In the genomic region with DNA sequence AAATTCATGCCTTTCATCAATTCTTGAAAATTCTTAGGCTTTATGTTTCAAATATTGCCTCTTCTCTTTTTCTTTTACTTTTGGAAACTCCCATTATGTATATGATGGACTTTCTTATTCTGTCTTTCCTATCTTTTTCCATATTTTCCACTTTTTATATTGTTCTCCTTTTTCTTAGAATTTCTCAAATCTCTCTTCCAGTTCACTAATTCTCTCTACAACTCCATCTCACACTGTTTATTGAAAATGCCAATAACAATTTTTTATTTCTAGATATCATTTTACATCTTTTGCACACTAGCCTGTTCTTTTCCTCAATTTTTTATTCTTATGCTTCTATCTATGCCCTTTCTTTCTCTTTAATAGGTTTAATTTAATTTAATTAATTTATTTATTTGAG, we compare ENCODE assay signal across 43 cellular contexts. TPM values are rescaled to one million over a fixed set of nuclear protein-coding genes. Genes with fewer than 3 reads are reported as not detected.
"Had no signal": no experiment of that assay in that cellular context is flagged by ENCODE, and none has a peak within 500 bp of the region (broad histone marks: within the 10 kb centered on the region; RNA-seq: fewer than 3 reads in every experiment).

No MANE protein-coding gene starts in this region.

- H3K4me3 Mint-ChIP-seq: activated naive CD4-positive, alpha-beta T cell treated with anti-CD3 and anti-CD28 coated beads for 36 hours; activated naive CD4-positive, alpha-beta T cell treated with anti-CD3 and anti-CD28 coated beads, Interleukin-2, amount 10 ng/mL, durations not matched to agents 7 days and 5 days; activated naive CD4-positive, alpha-beta T cell treated with anti-CD3 and anti-CD28 coated beads, Interleukin-2, amount 50 U/mL, for 24 hours; activated naive CD8-positive, alpha-beta T cell; activated naive CD8-positive, alpha-beta T cell treated with anti-CD3 and anti-CD28 coated beads for 36 hours; activated naive CD8-positive, alpha-beta T cell treated with anti-CD3 and anti-CD28 coated beads, Interleukin-2, amount 10 ng/mL, durations not matched to agents 7 days and 5 days; activated naive CD8-positive, alpha-beta T cell treated with anti-CD3 and anti-CD28 coated beads, Interleukin-2, amount 50 U/mL, for 24 hours; activated T-cell treated with anti-CD3 and anti-CD28 coated beads, Interleukin-2, amount 50 U/mL, for 4 hours; activated T-cell treated with anti-CD3 and anti-CD28 coated beads, Interleukin-2, amount 50 U/mL, for 72 hours; activated T-helper 1 cell treated with anti-CD3 and anti-CD28 coated beads, Interleukin-12 subunit alpha, Interleukin-12 subunit beta, Interleukin-2, Interleukin-4 antibody, amounts not matched to agents 30 ng/mL and 10 ng/mL and 1 ng/mL, durations not matched to agents 14 hours and 24 hours and 36 hours; activated T-helper 17 cell treated with anti-CD3 and anti-CD28 coated beads, Interleukin-2, amount 50 U/mL, for 72 hours; brain; central memory CD8-positive, alpha-beta T cell had no signal

- H3K27ac ChIP-seq: adrenal gland, ascending aorta, body of pancreas, brain microvascular endothelial cell, breast epithelium, cardiac muscle cell had no signal

- H3K27ac Mint-ChIP-seq: activated naive CD4-positive, alpha-beta T cell treated with anti-CD3 and anti-CD28 coated beads for 36 hours; activated naive CD4-positive, alpha-beta T cell treated with anti-CD3 and anti-CD28 coated beads, Interleukin-2, amount 10 ng/mL, durations not matched to agents 7 days and 5 days; activated naive CD4-positive, alpha-beta T cell treated with anti-CD3 and anti-CD28 coated beads, Interleukin-2, amount 50 U/mL, for 24 hours; activated naive CD4-positive, alpha-beta T cell treated with anti-CD3 and anti-CD28 coated beads, Interleukin-2, amount 50 U/mL, for 72 hours; activated naive CD8-positive, alpha-beta T cell; activated naive CD8-positive, alpha-beta T cell treated with anti-CD3 and anti-CD28 coated beads for 36 hours; activated naive CD8-positive, alpha-beta T cell treated with anti-CD3 and anti-CD28 coated beads, Interleukin-2, amount 10 ng/mL, durations not matched to agents 7 days and 5 days; activated naive CD8-positive, alpha-beta T cell treated with anti-CD3 and anti-CD28 coated beads, Interleukin-2, amount 50 U/mL, for 24 hours; activated T-cell treated with anti-CD3 and anti-CD28 coated beads, Interleukin-2, amount 50 U/mL, for 72 hours; activated T-helper 1 cell treated with anti-CD3 and anti-CD28 coated beads, Interleukin-12 subunit alpha, Interleukin-12 subunit beta, Interleukin-2, Interleukin-4 antibody, amounts not matched to agents 30 ng/mL and 10 ng/mL and 1 ng/mL, durations not matched to agents 14 hours and 24 hours and 36 hours; activated T-helper 17 cell treated with anti-CD3 and anti-CD28 coated beads, Interleukin-2, amount 50 U/mL, for 72 hours; activated T-helper 2 cell treated with anti-CD3 and anti-CD28 coated beads, Interferon-gamma antibody, Interleukin-2, Interleukin-4, amounts not matched to agents 10 μg/mL and 5 μg/mL and 100 μg/mL, durations not matched to agents 14 hours and 24 hours and 36 hours; brain had no signal

- H3K27me3 Mint-ChIP-seq: activated naive CD8-positive, alpha-beta T cell treated with anti-CD3 and anti-CD28 coated beads for 36 hours; brain had no signal

- H3K4me3 ChIP-seq: adrenal gland, ascending aorta, body of pancreas, breast epithelium, cardiac muscle cell had no signal

- H3K36me3 ChIP-seq: adrenal gland, ascending aorta, brain microvascular endothelial cell, breast epithelium, cardiac muscle cell had no signal

- H3K4me1 ChIP-seq: adrenal gland, ascending aorta, body of pancreas, breast epithelium had no signal

- H3K4me1 Mint-ChIP-seq: activated naive CD4-positive, alpha-beta T cell treated with anti-CD3 and anti-CD28 coated beads, Interleukin-2, amount 10 ng/mL, durations not matched to agents 7 days and 5 days; activated naive CD4-positive, alpha-beta T cell treated with anti-CD3 and anti-CD28 coated beads, Interleukin-2, amount 50 U/mL, for 24 hours; activated naive CD8-positive, alpha-beta T cell treated with anti-CD3 and anti-CD28 coated beads for 36 hours; activated naive CD8-positive, alpha-beta T cell treated with anti-CD3 and anti-CD28 coated beads, Interleukin-2, amount 10 ng/mL, durations not matched to agents 7 days and 5 days; activated naive CD8-positive, alpha-beta T cell treated with anti-CD3 and anti-CD28 coated beads, Interleukin-2, amount 50 U/mL, for 24 hours; activated T-helper 17 cell treated with anti-CD3 and anti-CD28 coated beads, Interleukin-2, amount 50 U/mL, for 72 hours; brain; central memory CD8-positive, alpha-beta T cell had no signal

- ATAC-seq: activated naive CD4-positive, alpha-beta T cell treated with anti-CD3 and anti-CD28 coated beads, Interleukin-2, amount 50 U/mL, for 72 hours; activated naive CD8-positive, alpha-beta T cell treated with anti-CD3 and anti-CD28 coated beads, Interleukin-2, amount 50 U/mL, for 24 hours; activated T-cell treated with anti-CD3 and anti-CD28 coated beads, Interleukin-2, amount 50 U/mL, for 4 hours; activated T-cell treated with anti-CD3 and anti-CD28 coated beads, Interleukin-2, amount 50 U/mL, for 72 hours; activated T-helper 17 cell treated with anti-CD3 and anti-CD28 coated beads, Interleukin-2, amount 50 U/mL, for 72 hours; body of pancreas had no signal

- FAIRE-seq: astrocyte, bronchial epithelial cell, colon had no signal

- H3K9me3 Mint-ChIP-seq: central memory CD8-positive, alpha-beta T cell had no signal

- H3K36me3 Mint-ChIP-seq: activated naive CD4-positive, alpha-beta T cell treated with anti-CD3 and anti-CD28 coated beads, Interleukin-2, amount 10 ng/mL, durations not matched to agents 7 days and 5 days; activated naive CD8-positive, alpha-beta T cell treated with anti-CD3 and anti-CD28 coated beads, Interleukin-2, amount 10 ng/mL, durations not matched to agents 7 days and 5 days; brain had no signal

- H3K27me3 ChIP-seq: adrenal gland, ascending aorta, body of pancreas, brain microvascular endothelial cell, breast epithelium, cardiac muscle cell had no signal

- H3K9me3 ChIP-seq: adrenal gland, body of pancreas had no signal

- DNase-seq: activated effector memory CD4-positive, alpha-beta T cell treated with anti-CD3 and anti-CD28 coated beads, Interleukin-2, amount 50 U/mL, for 16 hours; activated effector memory CD4-positive, alpha-beta T cell treated with Interleukin-2 at 50 U/mL for 16 hours; activated gamma-delta T cell; activated gamma-delta T cell treated with Interleukin-2 at 50 U/mL for 16 hours; activated naive CD4-positive, alpha-beta T cell; activated naive CD4-positive, alpha-beta T cell treated with anti-CD3 and anti-CD28 coated beads for 36 hours; activated naive CD4-positive, alpha-beta T cell treated with anti-CD3 and anti-CD28 coated beads, Interleukin-2, amount 10 ng/mL, durations not matched to agents 7 days and 5 days; activated naive CD4-positive, alpha-beta T cell treated with anti-CD3 and anti-CD28 coated beads, Interleukin-2, amount 50 U/mL, for 16 hours; activated naive CD4-positive, alpha-beta T cell treated with Interleukin-2 at 50 U/mL for 16 hours; activated naive CD8-positive, alpha-beta T cell treated with anti-CD3 and anti-CD28 coated beads for 36 hours; activated naive CD8-positive, alpha-beta T cell treated with anti-CD3 and anti-CD28 coated beads, Interleukin-2, amount 10 ng/mL, durations not matched to agents 7 days and 5 days; activated naive CD8-positive, alpha-beta T cell treated with anti-CD3 and anti-CD28 coated beads, Interleukin-2, amount 50 U/mL, for 24 hours; activated T-cell treated with anti-CD3 and anti-CD28 coated beads, Interleukin-2, amount 50 U/mL, for 4 hours; activated T-cell treated with anti-CD3 and anti-CD28 coated beads, Interleukin-2, amount 50 U/mL, for 48 hours; activated T-cell treated with anti-CD3 and anti-CD28 coated beads, Interleukin-2, amount 50 U/mL, for 72 hours; adrenal gland; amniotic stem cell; amygdala; anterior cingulate cortex; aorta; body of pancreas; brain microvascular endothelial cell; caudate nucleus; central memory CD4-positive, alpha-beta T cell; cerebellar nuclear complex had no signal

RNA-seq across cellular contexts. Expression of gene EFCAB3, which starts 43.8 kb away (rescaled TPM):
- total RNA-seq: activated naive CD4-positive, alpha-beta T cell treated with anti-CD3 and anti-CD28 coated beads for 36 hours; activated naive CD4-positive, alpha-beta T cell treated with anti-CD3 and anti-CD28 coated beads, Interleukin-2, amount 50 U/mL, for 72 hours; activated naive CD8-positive, alpha-beta T cell treated with anti-CD3 and anti-CD28 coated beads for 36 hours; activated naive CD8-positive, alpha-beta T cell treated with anti-CD3 and anti-CD28 coated beads, Interleukin-2, amount 10 ng/mL, durations not matched to agents 7 days and 5 days; activated T-cell treated with anti-CD3 and anti-CD28 coated beads, Interleukin-2, amount 50 U/mL, for 4 hours; activated T-cell treated with anti-CD3 and anti-CD28 coated beads, Interleukin-2, amount 50 U/mL, for 72 hours; adrenal gland; aorta; ascending aorta; astrocyte; body of pancreas; breast epithelium; bronchial epithelial cell; cardiac muscle cell; cardiac septum; cerebellum; chondrocyte had no signal
- polyA plus RNA-seq: adipose tissue, adrenal gland, aorta, cardiac muscle cell had no signal
